Comparison of ENCODE assay signal across 19 cellular contexts in the genomic region with DNA sequence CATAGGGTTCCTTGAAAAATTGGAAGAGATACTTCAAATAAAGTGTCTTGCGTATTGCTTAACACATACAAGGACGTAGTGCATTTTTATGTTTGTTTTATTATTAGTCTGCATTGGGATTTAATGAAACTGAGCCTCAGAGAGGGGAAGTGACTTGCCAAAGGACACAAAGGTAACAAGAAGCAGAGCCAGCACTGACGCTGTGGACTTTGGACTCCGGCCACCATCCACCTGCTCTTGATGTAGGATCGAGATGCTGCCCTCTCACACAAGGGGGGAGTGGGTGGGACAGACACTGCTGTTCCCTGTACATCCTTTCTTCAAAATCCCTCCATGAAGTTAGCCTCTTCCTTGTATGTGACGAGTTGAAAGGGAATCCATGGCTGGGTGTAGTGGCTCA.
"Had no signal": no experiment of that assay in that cellular context is flagged by ENCODE, and none has a peak within 500 bp of the region (broad histone marks: within the 10 kb centered on the region; RNA-seq: fewer than 3 reads in every experiment).

No MANE protein-coding gene starts in this region.

- H3K36me3 ChIP-seq: MG63 had no signal

- H3K27ac ChIP-seq: RWPE1 had no signal

- ATAC-seq: Panc1, PC-3, T-cell had no signal

- H3K4me3 ChIP-seq: MG63 had no signal

- DNase-seq: KBM-7; MG63; NCI-H1105; NCI-H1417; NCI-H1436 treated with DMSO at 0.1 percent for 48 hours; NCI-H187; NCI-H2081; NCI-H2107; NCI-H524; NCI-H526 treated with DMSO at 0.1 percent for 48 hours; NCI-H748 treated with DMSO at 0.1 percent for 48 hours; NK-92 treated with Interleukin-12 subunit alpha and Interleukin-12 subunit beta, amount 100 ng/mL, for 24 hours; PC-3; SHP77; SK-N-SH; SW 1271; T-cell had no signal

- H3K9me3 ChIP-seq: MG63 had no signal
